In the genomic region with DNA sequence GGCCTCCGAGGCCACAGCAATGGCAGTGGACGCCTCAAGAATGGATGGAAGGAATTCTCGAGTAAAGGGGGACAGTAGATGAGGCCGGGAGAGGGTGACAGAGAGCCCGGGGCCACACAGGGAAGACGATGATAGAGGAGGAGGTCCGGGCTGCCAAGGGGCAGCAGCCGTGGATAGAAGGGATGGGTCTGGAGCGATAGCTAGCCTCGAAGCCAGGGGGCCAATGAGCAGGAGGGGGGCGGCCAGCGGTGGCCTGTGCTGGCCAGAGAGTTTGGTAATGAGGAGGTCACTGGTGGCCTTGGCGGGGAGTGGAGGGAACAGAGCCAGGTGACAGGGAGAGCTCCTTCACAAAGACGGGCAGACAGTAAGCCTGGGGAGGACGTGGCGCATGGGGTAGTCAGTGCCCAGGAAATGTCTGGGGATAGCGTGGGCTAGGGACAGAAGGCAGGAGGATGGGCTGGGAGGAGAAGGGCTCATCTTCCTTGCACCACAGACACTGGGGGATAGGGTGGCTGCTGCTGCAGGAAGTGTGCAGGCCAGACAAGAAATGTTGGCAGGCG, we compare ENCODE assay signal across 18 cellular contexts.
"Had no signal": no experiment of that assay in that cellular context is flagged by ENCODE, and none has a peak within 500 bp of the region (broad histone marks: within the 10 kb centered on the region; RNA-seq: fewer than 3 reads in every experiment).

No MANE protein-coding gene starts in this region.

- H3K4me1 ChIP-seq: gastrocnemius medialis, parathyroid adenoma had no signal

- H2AFZ ChIP-seq: parathyroid adenoma had no signal

- H3K9me3 ChIP-seq: gastrocnemius medialis, mucosa of descending colon, thoracic aorta had no signal

- H3K79me2 ChIP-seq: parathyroid adenoma had no signal

- H3K36me3 ChIP-seq: gastrocnemius medialis, thoracic aorta had no signal

- FAIRE-seq: keratinocyte had no signal

- H3K9ac ChIP-seq: parathyroid adenoma had no signal

- DNase-seq: cortex of kidney; effector CD4-positive, alpha-beta T cell; foreskin fibroblast; gastrocnemius medialis; mesenchymal stem cell; mucosa of descending colon; naive B cell; stimulated activated CD4-positive, alpha-beta T cell treated with anti-CD3 and anti-CD28 coated beads, Interleukin-2, amount 100 ng/mL, for 24 hours; stimulated activated CD4-positive, alpha-beta T cell treated with anti-CD3 and anti-CD28 coated beads, Interleukin-4, amount 100 ng/mL, for 24 hours; stimulated activated naive CD4-positive, alpha-beta T cell treated with Interleukin-2 at 50 U/mL for 16 hours had no signal

- H3K27me3 ChIP-seq: gastrocnemius medialis had no signal

- H3K4me3 ChIP-seq: gastrocnemius medialis, mucosa of descending colon, smooth muscle cell, thoracic aorta had no signal

- H3K27ac ChIP-seq: epithelial cell of prostate, gastrocnemius medialis, parathyroid adenoma, thoracic aorta had no signal

- H3K4me2 ChIP-seq: smooth muscle cell had no signal

- ATAC-seq: esophagus mucosa; gastrocnemius medialis; mucosa of descending colon; natural killer cell treated with Interleukin-12 subunit alpha and Interleukin-12 subunit beta and Interleukin-15 and Interleukin-18, amount 100 ng/mL, for 72 hours; stimulated activated effector memory CD8-positive, alpha-beta T cell treated with anti-CD3 and anti-CD28 coated beads, Interleukin-12 subunit alpha, Interleukin-12 subunit beta, amount 100 ng/mL, for 72 hours had no signal
